In genomic region chr5:128579669-128580068, GRCh38 we compare ENCODE assay signal across 1 cellular context.
TF ChIP-seq lines count a peak whose summit lies in the region.

No MANE protein-coding gene starts in this region.

TF ChIP-seq in A549, 52 proteins besides CTCF, POLR2A, EP300 and RAD21 (continued from another document):
- TF ChIP-seq, protein P1, sequence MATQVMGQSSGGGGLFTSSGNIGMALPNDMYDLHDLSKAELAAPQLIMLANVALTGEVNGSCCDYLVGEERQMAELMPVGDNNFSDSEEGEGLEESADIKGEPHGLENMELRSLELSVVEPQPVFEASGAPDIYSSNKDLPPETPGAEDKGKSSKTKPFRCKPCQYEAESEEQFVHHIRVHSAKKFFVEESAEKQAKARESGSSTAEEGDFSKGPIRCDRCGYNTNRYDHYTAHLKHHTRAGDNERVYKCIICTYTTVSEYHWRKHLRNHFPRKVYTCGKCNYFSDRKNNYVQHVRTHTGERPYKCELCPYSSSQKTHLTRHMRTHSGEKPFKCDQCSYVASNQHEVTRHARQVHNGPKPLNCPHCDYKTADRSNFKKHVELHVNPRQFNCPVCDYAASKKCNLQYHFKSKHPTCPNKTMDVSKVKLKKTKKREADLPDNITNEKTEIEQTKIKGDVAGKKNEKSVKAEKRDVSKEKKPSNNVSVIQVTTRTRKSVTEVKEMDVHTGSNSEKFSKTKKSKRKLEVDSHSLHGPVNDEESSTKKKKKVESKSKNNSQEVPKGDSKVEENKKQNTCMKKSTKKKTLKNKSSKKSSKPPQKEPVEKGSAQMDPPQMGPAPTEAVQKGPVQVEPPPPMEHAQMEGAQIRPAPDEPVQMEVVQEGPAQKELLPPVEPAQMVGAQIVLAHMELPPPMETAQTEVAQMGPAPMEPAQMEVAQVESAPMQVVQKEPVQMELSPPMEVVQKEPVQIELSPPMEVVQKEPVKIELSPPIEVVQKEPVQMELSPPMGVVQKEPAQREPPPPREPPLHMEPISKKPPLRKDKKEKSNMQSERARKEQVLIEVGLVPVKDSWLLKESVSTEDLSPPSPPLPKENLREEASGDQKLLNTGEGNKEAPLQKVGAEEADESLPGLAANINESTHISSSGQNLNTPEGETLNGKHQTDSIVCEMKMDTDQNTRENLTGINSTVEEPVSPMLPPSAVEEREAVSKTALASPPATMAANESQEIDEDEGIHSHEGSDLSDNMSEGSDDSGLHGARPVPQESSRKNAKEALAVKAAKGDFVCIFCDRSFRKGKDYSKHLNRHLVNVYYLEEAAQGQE (IDR thresholded peaks at IDR 0.05): no peak
- TF ChIP-seq RARB (CRISPR knock-in tag; IDR thresholded peaks at IDR 0.05): no peak
TF ChIP-seq in A549: peak in this region for 0.
